Comparison of ENCODE assay signal across 15 cellular contexts in genomic region chr20:63766695-63767426, GRCh38. TPM values are rescaled to one million over a fixed set of nuclear protein-coding genes. Genes with fewer than 3 reads are reported as not detected.
DNase-seq lines count a peak whose midpoint lies in the region; TF ChIP-seq lines count a peak whose summit lies in the region.
"Had no signal": no experiment of that assay in that cellular context is flagged by ENCODE, and none has a peak within 500 bp of the region (broad histone marks: within the 10 kb centered on the region; RNA-seq: fewer than 3 reads in every experiment).

No MANE protein-coding gene starts in this region.

- H3K4me3 ChIP-seq in H7 (ENCODE audit: insufficient read depth, low read depth, low read length) = no peak overlapping the region

- peak overlapping the region; percentile 49 for H3K4me3 Mint-ChIP-seq in glutamatergic neuron (ENCODE audit: unreplicated experiment)
- H3K4me3 Mint-ChIP-seq: HFFc6 had no signal

- H3K36me3 ChIP-seq in H7 (replicated peaks; ENCODE audit: control insufficient read depth, insufficient read depth, low read length) = peaks cover 2% of the 10 kb centered on the region

- H3K9me3 Mint-ChIP-seq in glutamatergic neuron (ENCODE audit: unreplicated experiment) = peaks cover 25% of the 10 kb centered on the region
- H3K9me3 Mint-ChIP-seq: HFFc6 had no signal

- H3K4me1 Mint-ChIP-seq in glutamatergic neuron (ENCODE audit: low read depth, unreplicated experiment) = peaks cover 30% of the 10 kb centered on the region

- TF ChIP-seq CTCF in glutamatergic neuron (IDR thresholded peaks at IDR 0.05; ENCODE audit: partially characterized antibody, unreplicated experiment) = no peak

- peaks cover 27% of the 10 kb centered on the region for H3K27me3 Mint-ChIP-seq in glutamatergic neuron (ENCODE audit: unreplicated experiment)

- no peaks in the 10 kb centered on the region for H3K27me3 ChIP-seq in H7 (ENCODE audit: control insufficient read depth, insufficient read depth, low read length)

- H3K36me3 Mint-ChIP-seq in glutamatergic neuron (ENCODE audit: unreplicated experiment) = peaks cover 22% of the 10 kb centered on the region

- peak overlapping the region; percentile 80 for H3K27ac Mint-ChIP-seq in glutamatergic neuron (ENCODE audit: unreplicated experiment)
- H3K27ac Mint-ChIP-seq: HFFc6 had no signal

- DNase-seq in NCI-H1694 treated with DMSO at 0.1 percent for 48 hours (lab: John Stamatoyannopoulos, UW) (peak; percentile 9), NCI-H1694 (lab: John Stamatoyannopoulos, UW) (no peak), H7 (peak; percentile 55), glutamatergic neuron (peak; percentile 59), NCI-H69 (lab: John Stamatoyannopoulos, UW) (no peak), NCI-H226 (no peak)
- DNase-seq: AML-193, DND-41, HFFc6, KG1, MV-4-11, NCI-H187 treated with DMSO at 0.1 percent for 48 hours, OCI-M1, SHP77 treated with DMSO at 0.1 percent for 48 hours, SK-N-SH had no signal

RNA-seq across cellular contexts. Expression of gene SLC2A4RG, which starts 27.3 kb away (rescaled TPM):
- 38.3 and 62.2 TPM in 2 replicates for total RNA-seq in H7 (2014; rRNA removed; shearing (Covaris generic))
- 47.9 TPM for total RNA-seq in glutamatergic neuron (ENCODE audit: unreplicated experiment)

RNA-seq across cellular contexts. Expression of gene LIME1, which starts 30.4 kb away (rescaled TPM):
- total RNA-seq in H7 (2014; rRNA removed; shearing (Covaris generic)) = 7.7 and 10.5 TPM in 2 replicates
- 16.6 TPM for total RNA-seq in glutamatergic neuron (ENCODE audit: unreplicated experiment)

RNA-seq across cellular contexts. Expression of gene ZGPAT, which starts 59.0 kb away (rescaled TPM):
- 32.6 and 52.0 TPM in 2 replicates for total RNA-seq in H7 (2014; rRNA removed; shearing (Covaris generic))
- total RNA-seq in glutamatergic neuron (ENCODE audit: unreplicated experiment) = 41.5 TPM

RNA-seq across cellular contexts. Expression of gene ARFRP1, which starts 59.1 kb away (rescaled TPM):
- 24.2 and 26.2 TPM in 2 replicates for total RNA-seq in H7 (2014; rRNA removed; shearing (Covaris generic))
- 51.9 TPM for total RNA-seq in glutamatergic neuron (ENCODE audit: unreplicated experiment)

Comparison
In these comparisons a context has a peak if more than half of its experiments do, and no peak if none do; other contexts are left out.
1. DNase-seq: peak in NCI-H1694 treated with DMSO at 0.1 percent for 48 hours (single experiment), H7 (single experiment) and glutamatergic neuron (single experiment); none in NCI-H1694 (single experiment), NCI-H69 (single experiment) and NCI-H226 (single experiment).